1 cellular context compared by ENCODE assay signal in the genomic region with DNA sequence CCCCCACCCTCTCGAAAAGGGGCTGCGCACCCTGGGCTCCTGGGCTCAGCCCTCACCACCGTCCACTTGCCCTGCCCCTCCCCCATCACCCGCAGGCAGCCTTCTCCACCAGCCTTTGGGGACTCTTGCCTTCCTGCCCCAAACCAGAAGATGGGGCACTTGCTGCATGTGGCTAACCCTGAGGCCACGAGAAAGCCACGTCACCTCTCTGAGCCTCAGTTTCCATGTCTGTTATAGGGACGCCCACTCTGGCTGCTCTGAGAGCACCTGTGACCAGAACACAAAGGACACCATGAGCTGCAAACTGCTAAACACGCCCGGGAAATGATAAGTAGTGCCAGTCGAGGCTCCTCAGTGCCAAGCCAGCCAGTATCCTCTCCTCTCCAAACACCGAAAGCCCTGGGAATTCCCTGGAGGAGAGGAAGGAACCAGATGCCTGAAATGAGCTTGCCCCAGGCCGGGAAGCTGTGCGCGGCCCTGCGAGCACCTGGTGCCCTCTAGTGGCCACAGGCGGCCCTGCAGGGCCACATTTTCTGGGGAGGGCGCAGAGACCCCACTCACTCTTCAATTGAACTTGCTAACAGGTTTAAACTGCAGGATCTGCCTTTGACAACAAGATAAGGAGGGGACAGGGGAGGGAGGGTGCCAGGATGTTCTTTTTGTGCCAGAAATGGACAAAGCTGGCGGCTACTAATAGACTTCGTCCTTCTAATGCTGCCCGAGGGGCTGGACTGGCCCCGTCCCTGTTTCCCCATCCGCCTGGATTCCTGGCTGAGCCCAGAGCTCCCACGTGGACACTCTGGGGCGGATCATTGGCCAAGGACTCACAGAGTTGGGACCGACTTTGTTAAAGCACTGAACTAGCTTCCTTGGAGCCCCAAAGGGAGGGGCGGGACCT.
A peak's percentile ranks its signal among the peaks of the same experiment; 100 is the strongest.
TF ChIP-seq lines count a peak whose summit lies in the region.

No MANE protein-coding gene starts in this region.

TF ChIP-seq in GM12878, 131 proteins besides CTCF, POLR2A, EP300 and RAD21:
- TF ChIP-seq, protein P1, sequence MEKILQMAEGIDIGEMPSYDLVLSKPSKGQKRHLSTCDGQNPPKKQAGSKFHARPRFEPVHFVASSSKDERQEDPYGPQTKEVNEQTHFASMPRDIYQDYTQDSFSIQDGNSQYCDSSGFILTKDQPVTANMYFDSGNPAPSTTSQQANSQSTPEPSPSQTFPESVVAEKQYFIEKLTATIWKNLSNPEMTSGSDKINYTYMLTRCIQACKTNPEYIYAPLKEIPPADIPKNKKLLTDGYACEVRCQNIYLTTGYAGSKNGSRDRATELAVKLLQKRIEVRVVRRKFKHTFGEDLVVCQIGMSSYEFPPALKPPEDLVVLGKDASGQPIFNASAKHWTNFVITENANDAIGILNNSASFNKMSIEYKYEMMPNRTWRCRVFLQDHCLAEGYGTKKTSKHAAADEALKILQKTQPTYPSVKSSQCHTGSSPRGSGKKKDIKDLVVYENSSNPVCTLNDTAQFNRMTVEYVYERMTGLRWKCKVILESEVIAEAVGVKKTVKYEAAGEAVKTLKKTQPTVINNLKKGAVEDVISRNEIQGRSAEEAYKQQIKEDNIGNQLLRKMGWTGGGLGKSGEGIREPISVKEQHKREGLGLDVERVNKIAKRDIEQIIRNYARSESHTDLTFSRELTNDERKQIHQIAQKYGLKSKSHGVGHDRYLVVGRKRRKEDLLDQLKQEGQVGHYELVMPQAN (conservative IDR thresholded peaks at IDR 0.05), result no peak
- 0 out of 2 replicates have a peak, but pooled peaks have one; percentile 23 for TF ChIP-seq IKZF1 (conservative IDR thresholded peaks at IDR 0.05)
- peak; percentile 87 for TF ChIP-seq SMC3 (IDR thresholded peaks at IDR 0.05; ENCODE audit: borderline replicate concordance, low read length)
- peak; percentile 64 for TF ChIP-seq YY1 (IDR thresholded peaks at IDR 0.05; ENCODE audit: low read depth, low read length)
- TF ChIP-seq IKZF2 (IDR thresholded peaks at IDR 0.05), result no peak
- TF ChIP-seq KLF5 (IDR thresholded peaks at IDR 0.05; ENCODE audit: partially characterized antibody), result no peak
- TF ChIP-seq BACH1 (IDR thresholded peaks at IDR 0.05; ENCODE audit: borderline replicate concordance), result no peak
- TF ChIP-seq RELA (IDR thresholded peaks at IDR 0.05; ENCODE audit: borderline replicate concordance, partially characterized antibody), result peak; percentile 10
